2 cellular contexts compared by ENCODE assay signal in genomic region chr20:16541878-16542277, GRCh38.
TF ChIP-seq lines count a peak whose summit lies in the region.

No MANE protein-coding gene starts in this region.

TF ChIP-seq in A549, 52 proteins besides CTCF, POLR2A, EP300 and RAD21:
- TF ChIP-seq MAX (IDR thresholded peaks at IDR 0.05) (no peak), MAZ (IDR thresholded peaks at IDR 0.05; ENCODE audit: borderline replicate concordance, low read depth, low read length) (no peak), NR3C1 (IDR thresholded peaks at IDR 0.05) (no peak), KDM5A (IDR thresholded peaks at IDR 0.05) (no peak), PBX3 (IDR thresholded peaks at IDR 0.05) (no peak), RARB (CRISPR knock-in tag; IDR thresholded peaks at IDR 0.05) (no peak), CHD2 (IDR thresholded peaks at IDR 0.05; ENCODE audit: low read length, partially characterized antibody) (no peak), SMC3 (IDR thresholded peaks at IDR 0.05) (no peak), RNF2 (IDR thresholded peaks at IDR 0.05; ENCODE audit: borderline replicate concordance, low read depth) (no peak), GATA3 (IDR thresholded peaks at IDR 0.05; ENCODE audit: borderline replicate concordance) (no peak), HOXB13 (CRISPR knock-in tag; IDR thresholded peaks at IDR 0.05; ENCODE audit: low read depth) (no peak), ZFP36 (IDR thresholded peaks at IDR 0.05; ENCODE audit: borderline replicate concordance, partially characterized antibody) (no peak), TFCP2L1 (CRISPR knock-in tag; IDR thresholded peaks at IDR 0.05) (no peak), RFX5 (IDR thresholded peaks at IDR 0.05) (no peak), HOXB5 (CRISPR knock-in tag; IDR thresholded peaks at IDR 0.05) (no peak)

TF ChIP-seq in IMR-90, 13 proteins besides CTCF, POLR2A, EP300 and RAD21 (continued from another document):
- TF ChIP-seq ELK1 (IDR thresholded peaks at IDR 0.05; ENCODE audit: borderline replicate concordance, low read depth, low read length) = no peak
- no peak for TF ChIP-seq SMC3 (IDR thresholded peaks at IDR 0.05; ENCODE audit: low read depth, low read length)
- TF ChIP-seq CEBPB (IDR thresholded peaks at IDR 0.05; ENCODE audit: low read depth, low read length) = no peak
- TF ChIP-seq USF2 (IDR thresholded peaks at IDR 0.05; ENCODE audit: low read depth, low read length) = no peak
- no peak for TF ChIP-seq MXI1 (IDR thresholded peaks at IDR 0.05; ENCODE audit: borderline replicate concordance, low read depth, low read length)
- no peak for TF ChIP-seq RFX5 (IDR thresholded peaks at IDR 0.05; ENCODE audit: low read depth, low read length)
- TF ChIP-seq MAZ (IDR thresholded peaks at IDR 0.05; ENCODE audit: borderline replicate concordance, low read depth, low read length) = no peak
- no peak for TF ChIP-seq NFE2L2 (IDR thresholded peaks at IDR 0.05; ENCODE audit: low read depth, low read length)
- no peak for TF ChIP-seq MAFK (IDR thresholded peaks at IDR 0.05; ENCODE audit: low read depth, low read length)
- TF ChIP-seq FOS (IDR thresholded peaks at IDR 0.05; ENCODE audit: low read depth, low read length) = no peak
- no peak for TF ChIP-seq CHD1 (IDR thresholded peaks at IDR 0.05; ENCODE audit: low read depth, low read length)
